8 cellular contexts compared by ENCODE assay signal in genomic region chr5:148740966-148741742, GRCh38.
DNase-seq lines count a peak whose midpoint lies in the region; ATAC-seq, FAIRE-seq and TF ChIP-seq lines count a peak whose summit lies in the region.

No MANE protein-coding gene starts in this region.

- POLR2A ChIA-PET in HEK293T (lab: Yijun Ruan, JAX), result interaction anchor here (1.4 kb wide), 1 partner anchor 85 kb away, joined by 5 read pairs; the partner anchor contains the start of gene ADRB2

- no peak overlapping the region for H3K4me3 ChIP-seq in kidney (ENCODE audit: low read length in 2 of 2)
- H3K4me3 ChIP-seq in tibial artery, result no peak overlapping the region

- intact Hi-C loops in kidney (cut with DNase I) (no loop called here), tibial artery (cut with DNase I; ENCODE audit: low total_unique reads) (no loop called here)

- CTCF ChIA-PET in HEK293T (lab: Yijun Ruan, JAX), result interaction anchor here (0.5 to 9.4 kb wide), 31 partner anchors 9 to 529 kb away, joined by 3 to 81 read pairs (median 3); no protein-coding TSS in a partner anchor

- H3K36me3 ChIP-seq in kidney (ENCODE audit: control insufficient read depth in 1 of 2, insufficient read depth in 2 of 2, low read length in 2 of 2) (no peaks in the 10 kb centered on the region), tibial artery (no peaks in the 10 kb centered on the region)

- no peak for ATAC-seq in GM19463 (IDR thresholded peaks at IDR 0.05; ENCODE audit: unreplicated experiment)

- DNase-seq in G401 (ENCODE audit: low spot score), result peak; percentile 47
- DNase-seq in HEK293T (ENCODE audit: extremely low spot score), result peak; percentile 27
- peak; percentile 21 to 61 for DNase-seq in NCI-H446 (lab: John Stamatoyannopoulos, UW)
- peak; percentile 45 to 74 for DNase-seq in T47D (ENCODE audit: low read depth in 1 of 2, low spot score in 1 of 2)
- peak; percentile 68 for DNase-seq in kidney
- DNase-seq in tibial artery, result no peak
- DNase-seq in GF-D8 (lab: John Stamatoyannopoulos, UW), result no peak

- H3K4me1 ChIP-seq in kidney (ENCODE audit: control insufficient read depth in 1 of 2, insufficient read depth in 1 of 2, low read depth in 1 of 2, low read length in 2 of 2), result no peaks in the 10 kb centered on the region
- H3K4me1 ChIP-seq in tibial artery, result peaks cover 0 to 43% (median 19%) of the 10 kb centered on the region in 4 donors

- FAIRE-seq in kidney (lab: Jason Lieb, UNC), result no peak

- TF ChIP-seq CTCF in kidney (IDR thresholded peaks at IDR 0.05; ENCODE audit: borderline replicate concordance, extremely low read depth, insufficient read depth), result peak; percentile 50
- peak; percentile 66 to 72 for TF ChIP-seq CTCF in tibial artery (IDR thresholded peaks at IDR 0.05)

- H3K27ac ChIP-seq in kidney (ENCODE audit: low read depth in 2 of 2, low read length in 2 of 2) (no peak overlapping the region), tibial artery (no peak overlapping the region)

- no peaks in the 10 kb centered on the region for H3K27me3 ChIP-seq in tibial artery

- no peak overlapping the region for H3K9ac ChIP-seq in kidney (ENCODE audit: low read length in 2 of 2)

- H3K9me3 ChIP-seq in kidney (ENCODE audit: control insufficient read depth in 1 of 2, low read length in 2 of 2) (no peaks in the 10 kb centered on the region), tibial artery (no peaks in the 10 kb centered on the region)

- in situ Hi-C loops in G401 (cut with HindIII; ENCODE audit: low sequenced_read_pairs), result no loop called here
- in situ Hi-C loops in T47D (cut with HindIII; ENCODE audit: low pct_unique_long_range_greater_than_20kb, low sequenced_read_pairs), result no loop called here

TF ChIP-seq in HEK293T, 16 proteins besides CTCF, POLR2A, EP300 and RAD21:
- no peak for TF ChIP-seq BHLHE40 (IDR thresholded peaks at IDR 0.05; ENCODE audit: borderline replicate concordance)
- TF ChIP-seq LEF1 (IDR thresholded peaks at IDR 0.05; ENCODE audit: borderline replicate concordance), result no peak
TF ChIP-seq in HEK293T: peak in this region for 0.

Comparison
In these comparisons a context has a peak if more than half of its experiments do, and no peak if none do; other contexts are left out.
1. DNase-seq: peak in G401 (single experiment), HEK293T (single experiment), NCI-H446 (2 of 2), T47D (2 of 2) and kidney (single experiment); none in tibial artery (0 of 2) and GF-D8 (single experiment).